ENCODE assay signal across 8 cellular contexts in the genomic region with DNA sequence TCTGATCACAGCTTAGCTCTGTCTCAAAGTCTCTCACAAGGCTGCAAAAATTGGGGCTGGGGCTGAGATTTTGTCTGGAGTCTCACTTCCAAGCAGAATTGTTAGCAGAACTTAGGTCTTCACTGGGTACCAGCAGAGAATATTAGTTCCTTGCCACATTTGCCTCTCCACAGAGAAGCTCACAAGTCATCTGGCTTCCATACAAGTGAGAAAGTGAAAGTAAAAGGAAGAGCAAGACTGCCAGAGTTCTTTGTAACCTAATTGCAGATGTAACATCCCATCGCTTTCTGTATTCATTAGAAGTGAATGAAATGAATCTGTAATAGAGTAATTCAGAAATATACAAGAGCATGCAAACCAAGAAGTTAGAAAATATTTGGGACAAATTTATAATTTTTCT.
DNase-seq lines count a peak whose midpoint lies in the region; ATAC-seq and TF ChIP-seq lines count a peak whose summit lies in the region.

No MANE protein-coding gene starts in this region.

- POLR2A ChIA-PET in activated CD4-positive, alpha-beta memory T cell treated with anti-CD3 and anti-CD28 coated beads, Interleukin-2, amount 10 ng/mL, durations not matched to agents 7 days and 5 days (lab: Charles Lee) = no interaction called here

- no peak for DNase-seq in sigmoid colon
- DNase-seq in iPS-NIHi11 (ENCODE audit: low spot score) = no peak
- DNase-seq in activated CD4-positive, alpha-beta memory T cell treated with anti-CD3 and anti-CD28 coated beads, Interleukin-2, amount 10 ng/mL, durations not matched to agents 7 days and 5 days = no peak
- DNase-seq in activated CD8-positive, alpha-beta memory T cell treated with anti-CD3 and anti-CD28 coated beads, Interleukin-2, amount 50 U/mL, for 4 hours = no peak
- DNase-seq in activated CD8-positive, alpha-beta memory T cell treated with anti-CD3 and anti-CD28 coated beads, Interleukin-2, amount 50 U/mL, for 48 hours = no peak

- 10 to 21% methylated on average over 1 of the region's 1 CpG for WGBS in sigmoid colon, 2 donors

- H3K27ac Mint-ChIP-seq in activated CD4-positive, alpha-beta memory T cell treated with anti-CD3 and anti-CD28 coated beads, Interleukin-2, amount 10 ng/mL, durations not matched to agents 7 days and 5 days = no peak overlapping the region

- H3K36me3 Mint-ChIP-seq in activated CD4-positive, alpha-beta memory T cell treated with anti-CD3 and anti-CD28 coated beads, Interleukin-2, amount 10 ng/mL, durations not matched to agents 7 days and 5 days (ENCODE audit: low read depth) = no peaks in the 10 kb centered on the region

- TF ChIP-seq EP300 in sigmoid colon (IDR thresholded peaks at IDR 0.05) = no peak

- no peak overlapping the region for H3K4me3 Mint-ChIP-seq in activated CD4-positive, alpha-beta memory T cell treated with anti-CD3 and anti-CD28 coated beads, Interleukin-2, amount 10 ng/mL, durations not matched to agents 7 days and 5 days

- H3K4me1 Mint-ChIP-seq in activated CD4-positive, alpha-beta memory T cell treated with anti-CD3 and anti-CD28 coated beads, Interleukin-2, amount 10 ng/mL, durations not matched to agents 7 days and 5 days = no peaks in the 10 kb centered on the region

- H3K36me3 ChIP-seq in endocrine pancreas (ENCODE audit: control insufficient read depth, insufficient read depth, low read length) = no peaks in the 10 kb centered on the region
- no peaks in the 10 kb centered on the region for H3K36me3 ChIP-seq in sigmoid colon

- H3K9me3 Mint-ChIP-seq in activated CD4-positive, alpha-beta memory T cell treated with anti-CD3 and anti-CD28 coated beads, Interleukin-2, amount 10 ng/mL, durations not matched to agents 7 days and 5 days = no peaks in the 10 kb centered on the region

- TF ChIP-seq POLR2A in sigmoid colon (IDR thresholded peaks at IDR 0.05) = no peak

- CTCF ChIA-PET in activated CD4-positive, alpha-beta memory T cell treated with anti-CD3 and anti-CD28 coated beads, Interleukin-2, amount 10 ng/mL, durations not matched to agents 7 days and 5 days (lab: Charles Lee) = no interaction called here

- H3K27me3 Mint-ChIP-seq in activated CD4-positive, alpha-beta memory T cell treated with anti-CD3 and anti-CD28 coated beads, Interleukin-2, amount 10 ng/mL, durations not matched to agents 7 days and 5 days = no peaks in the 10 kb centered on the region

- H3K27me3 ChIP-seq in endocrine pancreas (ENCODE audit: control insufficient read depth, insufficient read depth, low read length) (no peaks in the 10 kb centered on the region), sigmoid colon (no peaks in the 10 kb centered on the region)

- H3K4me1 ChIP-seq in endocrine pancreas (ENCODE audit: control insufficient read depth, insufficient read depth, low read length) (peaks cover 4% of the 10 kb centered on the region), sigmoid colon (peaks cover 0 to 7% (median 0%) of the 10 kb centered on the region in 4 donors)

- intact Hi-C loops in sigmoid colon (cut with DNase I) = no loop called here

- no peaks in the 10 kb centered on the region for H3K9me3 ChIP-seq in endocrine pancreas (ENCODE audit: control insufficient read depth, low read length)
- no peaks in the 10 kb centered on the region for H3K9me3 ChIP-seq in sigmoid colon

- no peak for TF ChIP-seq CTCF in sigmoid colon (IDR thresholded peaks at IDR 0.05)

- no peak overlapping the region for H3K9ac ChIP-seq in endocrine pancreas (ENCODE audit: control insufficient read depth, insufficient read depth, low read length)

- H3K4me3 ChIP-seq in endocrine pancreas (ENCODE audit: control insufficient read depth, insufficient read depth, low read length) = peak overlapping the region; percentile 68
- peak overlapping the region; percentile 3 to 38 (median 27) for H3K4me3 ChIP-seq in sigmoid colon

- H3K27ac ChIP-seq in sigmoid colon = peak overlapping the region in 2 of 4 donors; percentile 15 to 30

- ATAC-seq in GM19043 (IDR thresholded peaks at IDR 0.05; ENCODE audit: low read depth, unreplicated experiment) (peak; percentile 72), HG03575 (IDR thresholded peaks at IDR 0.05; ENCODE audit: extremely low read depth, insufficient number of reproducible peaks, low FRiP score, unreplicated experiment) (peak; percentile 68)
